In genomic region chr3:146544013-146544928, GRCh38 we compare ENCODE assay signal across 1 cellular context.
TF ChIP-seq lines count a peak whose summit lies in the region.

A gene with protein sequence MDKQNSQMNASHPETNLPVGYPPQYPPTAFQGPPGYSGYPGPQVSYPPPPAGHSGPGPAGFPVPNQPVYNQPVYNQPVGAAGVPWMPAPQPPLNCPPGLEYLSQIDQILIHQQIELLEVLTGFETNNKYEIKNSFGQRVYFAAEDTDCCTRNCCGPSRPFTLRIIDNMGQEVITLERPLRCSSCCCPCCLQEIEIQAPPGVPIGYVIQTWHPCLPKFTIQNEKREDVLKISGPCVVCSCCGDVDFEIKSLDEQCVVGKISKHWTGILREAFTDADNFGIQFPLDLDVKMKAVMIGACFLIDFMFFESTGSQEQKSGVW (minus strand): TSS chr3:146544607. CDS start chr3:146536552, 8,055 bp downstream.

TF ChIP-seq in HepG2, 621 proteins besides CTCF, POLR2A, EP300 and RAD21 (continued from another document and continues in another):
- TF ChIP-seq, protein P1, sequence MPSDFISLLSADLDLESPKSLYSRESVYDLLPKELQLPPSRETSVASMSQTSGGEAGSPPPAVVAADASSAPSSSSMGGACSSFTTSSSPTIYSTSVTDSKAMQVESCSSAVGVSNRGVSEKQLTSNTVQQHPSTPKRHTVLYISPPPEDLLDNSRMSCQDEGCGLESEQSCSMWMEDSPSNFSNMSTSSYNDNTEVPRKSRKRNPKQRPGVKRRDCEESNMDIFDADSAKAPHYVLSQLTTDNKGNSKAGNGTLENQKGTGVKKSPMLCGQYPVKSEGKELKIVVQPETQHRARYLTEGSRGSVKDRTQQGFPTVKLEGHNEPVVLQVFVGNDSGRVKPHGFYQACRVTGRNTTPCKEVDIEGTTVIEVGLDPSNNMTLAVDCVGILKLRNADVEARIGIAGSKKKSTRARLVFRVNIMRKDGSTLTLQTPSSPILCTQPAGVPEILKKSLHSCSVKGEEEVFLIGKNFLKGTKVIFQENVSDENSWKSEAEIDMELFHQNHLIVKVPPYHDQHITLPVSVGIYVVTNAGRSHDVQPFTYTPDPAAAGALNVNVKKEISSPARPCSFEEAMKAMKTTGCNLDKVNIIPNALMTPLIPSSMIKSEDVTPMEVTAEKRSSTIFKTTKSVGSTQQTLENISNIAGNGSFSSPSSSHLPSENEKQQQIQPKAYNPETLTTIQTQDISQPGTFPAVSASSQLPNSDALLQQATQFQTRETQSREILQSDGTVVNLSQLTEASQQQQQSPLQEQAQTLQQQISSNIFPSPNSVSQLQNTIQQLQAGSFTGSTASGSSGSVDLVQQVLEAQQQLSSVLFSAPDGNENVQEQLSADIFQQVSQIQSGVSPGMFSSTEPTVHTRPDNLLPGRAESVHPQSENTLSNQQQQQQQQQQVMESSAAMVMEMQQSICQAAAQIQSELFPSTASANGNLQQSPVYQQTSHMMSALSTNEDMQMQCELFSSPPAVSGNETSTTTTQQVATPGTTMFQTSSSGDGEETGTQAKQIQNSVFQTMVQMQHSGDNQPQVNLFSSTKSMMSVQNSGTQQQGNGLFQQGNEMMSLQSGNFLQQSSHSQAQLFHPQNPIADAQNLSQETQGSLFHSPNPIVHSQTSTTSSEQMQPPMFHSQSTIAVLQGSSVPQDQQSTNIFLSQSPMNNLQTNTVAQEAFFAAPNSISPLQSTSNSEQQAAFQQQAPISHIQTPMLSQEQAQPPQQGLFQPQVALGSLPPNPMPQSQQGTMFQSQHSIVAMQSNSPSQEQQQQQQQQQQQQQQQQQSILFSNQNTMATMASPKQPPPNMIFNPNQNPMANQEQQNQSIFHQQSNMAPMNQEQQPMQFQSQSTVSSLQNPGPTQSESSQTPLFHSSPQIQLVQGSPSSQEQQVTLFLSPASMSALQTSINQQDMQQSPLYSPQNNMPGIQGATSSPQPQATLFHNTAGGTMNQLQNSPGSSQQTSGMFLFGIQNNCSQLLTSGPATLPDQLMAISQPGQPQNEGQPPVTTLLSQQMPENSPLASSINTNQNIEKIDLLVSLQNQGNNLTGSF (CRISPR knock-in tag; IDR thresholded peaks at IDR 0.05): no peak
- no peak for TF ChIP-seq ZNF234 (CRISPR knock-in tag; conservative IDR thresholded peaks at IDR 0.05)
- TF ChIP-seq PHB2 (IDR thresholded peaks at IDR 0.05; ENCODE audit: partially characterized antibody): no peak
- TF ChIP-seq ARID2 (CRISPR knock-in tag; IDR thresholded peaks at IDR 0.05; ENCODE audit: borderline replicate concordance): peak; percentile 49; the same call in 1 of the 2 replicates
- TF ChIP-seq SETDB1 (CRISPR knock-in tag; IDR thresholded peaks at IDR 0.05; ENCODE audit: borderline replicate concordance): 0 out of 2 replicates have a peak, but pooled peaks have one; percentile 56
- TF ChIP-seq SMAD3 (CRISPR knock-in tag; IDR thresholded peaks at IDR 0.05): peak; percentile 78; the same call in 1 of the 2 replicates
- no peak for TF ChIP-seq FOXJ3 (CRISPR knock-in tag; IDR thresholded peaks at IDR 0.05; ENCODE audit: borderline replicate concordance)
- no peak for TF ChIP-seq JUND (CRISPR knock-in tag; IDR thresholded peaks at IDR 0.05)
- TF ChIP-seq POGZ (CRISPR knock-in tag; IDR thresholded peaks at IDR 0.05): peak; percentile 76
- no peak for TF ChIP-seq ZNF564 (CRISPR knock-in tag; IDR thresholded peaks at IDR 0.05)
- TF ChIP-seq TBP (CRISPR knock-in tag; IDR thresholded peaks at IDR 0.05): no peak
- TF ChIP-seq ZNF7 (CRISPR knock-in tag; IDR thresholded peaks at IDR 0.05): no peak
- no peak for TF ChIP-seq ZNF260 (CRISPR knock-in tag; IDR thresholded peaks at IDR 0.05; ENCODE audit: borderline replicate concordance, low read depth)
- no peak; the same call in 1 of the 2 replicates for TF ChIP-seq ZNF430 (CRISPR knock-in tag; IDR thresholded peaks at IDR 0.05)
- no peak for TF ChIP-seq ZNF674 (CRISPR knock-in tag; IDR thresholded peaks at IDR 0.05; ENCODE audit: low read depth)
- no peak for TF ChIP-seq ZNF10 (CRISPR knock-in tag; IDR thresholded peaks at IDR 0.05; ENCODE audit: borderline replicate concordance, low read depth)
- TF ChIP-seq NBN (conservative IDR thresholded peaks at IDR 0.05): no peak
- TF ChIP-seq MAZ (IDR thresholded peaks at IDR 0.05; ENCODE audit: borderline replicate concordance, low read depth, low read length): no peak
- no peak for TF ChIP-seq MAZ (CRISPR knock-in tag; IDR thresholded peaks at IDR 0.05; ENCODE audit: low read depth)
- TF ChIP-seq ZNF274 (CRISPR knock-in tag; IDR thresholded peaks at IDR 0.05): 0 out of 2 replicates have a peak, but pooled peaks have one; percentile 68
- no peak; the same call in 1 of the 2 replicates for TF ChIP-seq ZNF788 (CRISPR knock-in tag; IDR thresholded peaks at IDR 0.05; ENCODE audit: borderline replicate concordance)
- TF ChIP-seq, protein P2, sequence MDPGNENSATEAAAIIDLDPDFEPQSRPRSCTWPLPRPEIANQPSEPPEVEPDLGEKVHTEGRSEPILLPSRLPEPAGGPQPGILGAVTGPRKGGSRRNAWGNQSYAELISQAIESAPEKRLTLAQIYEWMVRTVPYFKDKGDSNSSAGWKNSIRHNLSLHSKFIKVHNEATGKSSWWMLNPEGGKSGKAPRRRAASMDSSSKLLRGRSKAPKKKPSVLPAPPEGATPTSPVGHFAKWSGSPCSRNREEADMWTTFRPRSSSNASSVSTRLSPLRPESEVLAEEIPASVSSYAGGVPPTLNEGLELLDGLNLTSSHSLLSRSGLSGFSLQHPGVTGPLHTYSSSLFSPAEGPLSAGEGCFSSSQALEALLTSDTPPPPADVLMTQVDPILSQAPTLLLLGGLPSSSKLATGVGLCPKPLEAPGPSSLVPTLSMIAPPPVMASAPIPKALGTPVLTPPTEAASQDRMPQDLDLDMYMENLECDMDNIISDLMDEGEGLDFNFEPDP (CRISPR knock-in tag; conservative IDR thresholded peaks at IDR 0.05): no peak
- no peak for TF ChIP-seq SCMH1 (CRISPR knock-in tag; IDR thresholded peaks at IDR 0.05; ENCODE audit: borderline replicate concordance)
- TF ChIP-seq MXI1 (IDR thresholded peaks at IDR 0.05; ENCODE audit: borderline replicate concordance, low read depth, low read length): no peak
- no peak for TF ChIP-seq RARG (CRISPR knock-in tag; IDR thresholded peaks at IDR 0.05; ENCODE audit: low read depth)
- TF ChIP-seq, protein P3, sequence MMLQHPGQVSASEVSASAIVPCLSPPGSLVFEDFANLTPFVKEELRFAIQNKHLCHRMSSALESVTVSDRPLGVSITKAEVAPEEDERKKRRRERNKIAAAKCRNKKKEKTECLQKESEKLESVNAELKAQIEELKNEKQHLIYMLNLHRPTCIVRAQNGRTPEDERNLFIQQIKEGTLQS (CRISPR knock-in tag; IDR thresholded peaks at IDR 0.05): no peak
- TF ChIP-seq TAF1 (CRISPR knock-in tag; IDR thresholded peaks at IDR 0.05): peak; percentile 83
- no peak for TF ChIP-seq SMARCE1 (IDR thresholded peaks at IDR 0.05; ENCODE audit: borderline replicate concordance)
- TF ChIP-seq ETS1 (CRISPR knock-in tag; IDR thresholded peaks at IDR 0.05): no peak
- TF ChIP-seq ZNF331 (CRISPR knock-in tag; IDR thresholded peaks at IDR 0.05): no peak
- TF ChIP-seq, protein P4, sequence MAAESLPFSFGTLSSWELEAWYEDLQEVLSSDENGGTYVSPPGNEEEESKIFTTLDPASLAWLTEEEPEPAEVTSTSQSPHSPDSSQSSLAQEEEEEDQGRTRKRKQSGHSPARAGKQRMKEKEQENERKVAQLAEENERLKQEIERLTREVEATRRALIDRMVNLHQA (CRISPR knock-in tag; IDR thresholded peaks at IDR 0.05): no peak
- TF ChIP-seq KAT7 (CRISPR knock-in tag; IDR thresholded peaks at IDR 0.05; ENCODE audit: borderline replicate concordance): no peak
- peak; percentile 77 for TF ChIP-seq KAT8 (CRISPR knock-in tag; IDR thresholded peaks at IDR 0.05)
- no peak for TF ChIP-seq ZNF232 (CRISPR knock-in tag; IDR thresholded peaks at IDR 0.05; ENCODE audit: borderline replicate concordance)
- no peak for TF ChIP-seq IRX3 (CRISPR knock-in tag; IDR thresholded peaks at IDR 0.05; ENCODE audit: borderline replicate concordance, low read depth)
- peak; percentile 83 for TF ChIP-seq PRMT3 (CRISPR knock-in tag; IDR thresholded peaks at IDR 0.05; ENCODE audit: borderline replicate concordance, low read depth)
- TF ChIP-seq, protein P5, sequence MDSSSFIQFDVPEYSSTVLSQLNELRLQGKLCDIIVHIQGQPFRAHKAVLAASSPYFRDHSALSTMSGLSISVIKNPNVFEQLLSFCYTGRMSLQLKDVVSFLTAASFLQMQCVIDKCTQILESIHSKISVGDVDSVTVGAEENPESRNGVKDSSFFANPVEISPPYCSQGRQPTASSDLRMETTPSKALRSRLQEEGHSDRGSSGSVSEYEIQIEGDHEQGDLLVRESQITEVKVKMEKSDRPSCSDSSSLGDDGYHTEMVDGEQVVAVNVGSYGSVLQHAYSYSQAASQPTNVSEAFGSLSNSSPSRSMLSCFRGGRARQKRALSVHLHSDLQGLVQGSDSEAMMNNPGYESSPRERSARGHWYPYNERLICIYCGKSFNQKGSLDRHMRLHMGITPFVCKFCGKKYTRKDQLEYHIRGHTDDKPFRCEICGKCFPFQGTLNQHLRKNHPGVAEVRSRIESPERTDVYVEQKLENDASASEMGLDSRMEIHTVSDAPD (CRISPR knock-in tag; IDR thresholded peaks at IDR 0.05): no peak
- TF ChIP-seq PAX8 (CRISPR knock-in tag; IDR thresholded peaks at IDR 0.05; ENCODE audit: borderline replicate concordance): no peak
- TF ChIP-seq ZNF773 (CRISPR knock-in tag; IDR thresholded peaks at IDR 0.05; ENCODE audit: borderline replicate concordance): no peak
- no peak for TF ChIP-seq NFRKB (IDR thresholded peaks at IDR 0.05)
- TF ChIP-seq CAMTA2 (CRISPR knock-in tag; IDR thresholded peaks at IDR 0.05; ENCODE audit: borderline replicate concordance): no peak
- no peak for TF ChIP-seq ZNF335 (CRISPR knock-in tag; IDR thresholded peaks at IDR 0.05)
- 0 out of 2 replicates have a peak, but pooled peaks have one; percentile 50 for TF ChIP-seq ZNF879 (CRISPR knock-in tag; IDR thresholded peaks at IDR 0.05)
- TF ChIP-seq ZNF776 (CRISPR knock-in tag; IDR thresholded peaks at IDR 0.05): no peak
- TF ChIP-seq POGK (CRISPR knock-in tag; conservative IDR thresholded peaks at IDR 0.05): peak; percentile 61; the same call in 1 of the 2 replicates
- TF ChIP-seq, protein P6, sequence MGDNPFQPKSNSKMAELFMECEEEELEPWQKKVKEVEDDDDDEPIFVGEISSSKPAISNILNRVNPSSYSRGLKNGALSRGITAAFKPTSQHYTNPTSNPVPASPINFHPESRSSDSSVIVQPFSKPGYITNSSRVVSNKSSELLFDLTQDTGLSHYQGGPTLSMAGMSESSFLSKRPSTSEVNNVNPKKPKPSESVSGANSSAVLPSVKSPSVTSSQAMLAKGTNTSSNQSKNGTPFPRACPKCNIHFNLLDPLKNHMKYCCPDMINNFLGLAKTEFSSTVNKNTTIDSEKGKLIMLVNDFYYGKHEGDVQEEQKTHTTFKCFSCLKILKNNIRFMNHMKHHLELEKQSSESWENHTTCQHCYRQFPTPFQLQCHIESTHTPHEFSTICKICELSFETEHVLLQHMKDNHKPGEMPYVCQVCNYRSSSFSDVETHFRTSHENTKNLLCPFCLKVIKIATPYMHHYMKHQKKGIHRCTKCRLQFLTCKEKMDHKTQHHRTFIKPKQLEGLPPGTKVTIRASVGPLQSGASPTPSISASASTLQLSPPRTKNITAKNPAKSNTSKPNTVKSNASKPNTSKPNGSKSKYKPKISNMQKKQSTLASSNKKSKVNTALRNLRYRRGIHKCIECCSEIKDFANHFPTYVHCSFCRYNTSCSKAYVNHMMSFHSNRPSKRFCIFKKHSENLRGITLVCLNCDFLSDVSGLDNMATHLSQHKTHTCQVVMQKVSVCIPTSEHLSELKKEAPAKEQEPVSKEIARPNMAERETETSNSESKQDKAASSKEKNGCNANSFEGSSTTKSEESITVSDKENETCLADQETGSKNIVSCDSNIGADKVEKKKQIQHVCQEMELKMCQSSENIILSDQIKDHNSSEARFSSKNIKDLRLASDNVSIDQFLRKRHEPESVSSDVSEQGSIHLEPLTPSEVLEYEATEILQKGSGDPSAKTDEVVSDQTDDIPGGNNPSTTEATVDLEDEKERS (CRISPR knock-in tag; IDR thresholded peaks at IDR 0.05): no peak
- TF ChIP-seq GLI4 (CRISPR knock-in tag; IDR thresholded peaks at IDR 0.05; ENCODE audit: borderline replicate concordance): peak; percentile 60; the same call in 1 of the 2 replicates
- peak; percentile 71 for TF ChIP-seq ELF1 (CRISPR knock-in tag; IDR thresholded peaks at IDR 0.05)
- no peak for TF ChIP-seq ZNF713 (CRISPR knock-in tag; IDR thresholded peaks at IDR 0.05)
- no peak for TF ChIP-seq ZNF761 (CRISPR knock-in tag; conservative IDR thresholded peaks at IDR 0.05)
- no peak for TF ChIP-seq KLF13 (CRISPR knock-in tag; IDR thresholded peaks at IDR 0.05)
- TF ChIP-seq, protein P7, sequence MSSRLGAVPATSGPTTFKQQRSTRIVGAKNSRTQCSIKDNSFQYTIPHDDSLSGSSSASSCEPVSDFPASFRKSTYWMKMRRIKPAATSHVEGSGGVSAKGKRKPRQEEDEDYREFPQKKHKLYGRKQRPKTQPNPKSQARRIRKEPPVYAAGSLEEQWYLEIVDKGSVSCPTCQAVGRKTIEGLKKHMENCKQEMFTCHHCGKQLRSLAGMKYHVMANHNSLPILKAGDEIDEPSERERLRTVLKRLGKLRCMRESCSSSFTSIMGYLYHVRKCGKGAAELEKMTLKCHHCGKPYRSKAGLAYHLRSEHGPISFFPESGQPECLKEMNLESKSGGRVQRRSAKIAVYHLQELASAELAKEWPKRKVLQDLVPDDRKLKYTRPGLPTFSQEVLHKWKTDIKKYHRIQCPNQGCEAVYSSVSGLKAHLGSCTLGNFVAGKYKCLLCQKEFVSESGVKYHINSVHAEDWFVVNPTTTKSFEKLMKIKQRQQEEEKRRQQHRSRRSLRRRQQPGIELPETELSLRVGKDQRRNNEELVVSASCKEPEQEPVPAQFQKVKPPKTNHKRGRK (CRISPR knock-in tag; IDR thresholded peaks at IDR 0.05): no peak
